ENCODE assay signal across 8 cellular contexts in the genomic region with DNA sequence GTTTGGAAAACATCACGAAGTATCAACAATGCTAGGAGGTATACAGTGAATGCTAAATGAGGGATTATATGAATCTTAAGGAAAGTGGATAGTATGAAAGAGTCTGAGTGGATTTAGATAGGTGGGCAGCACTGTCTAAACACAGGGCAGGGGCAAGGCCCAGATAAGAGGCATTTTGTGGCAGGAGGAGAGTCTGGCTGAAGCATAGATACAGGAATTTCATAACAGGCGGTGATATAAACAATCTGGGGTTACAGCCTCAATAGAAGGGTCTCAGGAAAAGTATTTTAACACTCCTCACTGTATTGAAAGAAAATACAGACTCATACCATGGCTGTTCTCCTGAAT.
DNase-seq lines count a peak whose midpoint lies in the region; ATAC-seq, FAIRE-seq and TF ChIP-seq lines count a peak whose summit lies in the region.

No MANE protein-coding gene starts in this region.

- no peaks in the 10 kb centered on the region for H3K9me3 Mint-ChIP-seq in endothelial cell (ENCODE audit: unreplicated experiment)

- CTCF ChIA-PET in SK-N-SH (lab: Yijun Ruan, JAX) = no interaction called here

- H3K27me3 ChIP-seq in SK-N-SH (ENCODE audit: insufficient read depth) = no peaks in the 10 kb centered on the region
- no peaks in the 10 kb centered on the region for H3K27me3 ChIP-seq in muscle layer of colon (ENCODE audit: control insufficient read depth in 1 of 2, insufficient read depth in 2 of 2, low read length in 2 of 2)
- H3K27me3 ChIP-seq in thyroid gland = no peaks in the 10 kb centered on the region

- TF ChIP-seq EP300 in SK-N-SH (IDR thresholded peaks at IDR 0.05; ENCODE audit: borderline replicate concordance in 1 of 2, low read depth in 1 of 2, low read length in 1 of 2) = no peak

- no peaks in the 10 kb centered on the region for H3K4me1 Mint-ChIP-seq in endothelial cell (ENCODE audit: unreplicated experiment)

- FAIRE-seq in GM12892 (lab: Jason Lieb, UNC) = no peak

- H3K4me1 ChIP-seq in SK-N-SH (ENCODE audit: control insufficient read depth in 1 of 2, insufficient read depth in 2 of 2, low read depth in 1 of 2, low read length in 1 of 2) (peaks cover 31 to 32% of the 10 kb centered on the region in 2 experiments), muscle layer of colon (ENCODE audit: insufficient read depth, low read length) (peaks cover 69% of the 10 kb centered on the region), thyroid gland (peaks cover 33 to 43% of the 10 kb centered on the region in 2 donors)

- no peak overlapping the region for H3K4me3 Mint-ChIP-seq in endothelial cell (ENCODE audit: unreplicated experiment)

- H3F3A ChIP-seq in SK-N-SH (replicated peaks; ENCODE audit: insufficient read depth) = peaks cover 32% of the 10 kb centered on the region

- DNase-seq in SK-N-SH (no peak), endothelial cell (ENCODE audit: low spot score) (no peak), thyroid gland (no peak), HUDEP-2 (lab: John Stamatoyannopoulos, UW; ENCODE audit: unreplicated experiment in 76 of 76) (no peak), GM12892 (ENCODE audit: insufficient read length) (no peak), GM03348 (ENCODE audit: low spot score) (no peak)

- H3K4me2 ChIP-seq in SK-N-SH = peak overlapping the region; percentile 49; the same call in 1 of the 2 replicates

- no peak overlapping the region for H2AFZ ChIP-seq in SK-N-SH (ENCODE audit: low read depth)

- H3K36me3 ChIP-seq in SK-N-SH (replicated peaks in 1 of 2; ENCODE audit: control insufficient read depth in 1 of 2, insufficient read depth in 2 of 2, low read length in 1 of 2) (peaks cover 0 to 8% of the 10 kb centered on the region in 2 experiments), muscle layer of colon (ENCODE audit: insufficient read depth, low read length) (no peaks in the 10 kb centered on the region), thyroid gland (no peaks in the 10 kb centered on the region)

- no peak for ATAC-seq in GM18502 (IDR thresholded peaks at IDR 0.05; ENCODE audit: poor library complexity, unreplicated experiment)

- H3K9me2 ChIP-seq in SK-N-SH = no peaks in the 10 kb centered on the region

- H4K20me1 ChIP-seq in SK-N-SH (ENCODE audit: insufficient read depth) = no peaks in the 10 kb centered on the region

- TF ChIP-seq POLR2A in thyroid gland (IDR thresholded peaks at IDR 0.05) (no peak), GM12892 (IDR thresholded peaks at IDR 0.05; ENCODE audit: low read depth, low read length) (no peak)

- peak overlapping the region; percentile 49 for H3K27ac Mint-ChIP-seq in endothelial cell (ENCODE audit: unreplicated experiment)

- H3K36me3 Mint-ChIP-seq in endothelial cell (ENCODE audit: low read depth, unreplicated experiment) = peaks cover 6% of the 10 kb centered on the region

- POLR2A ChIA-PET in SK-N-SH (lab: Yijun Ruan, JAX) = no interaction called here

- no peak for TF ChIP-seq RAD21 in SK-N-SH (IDR thresholded peaks at IDR 0.05; ENCODE audit: low read length)

- H3K9ac ChIP-seq in SK-N-SH (peak overlapping the region; percentile 29; the same call in 1 of the 2 replicates), muscle layer of colon (ENCODE audit: low read length) (peak overlapping the region; percentile 31)

- 68% methylated on average over 2 of the region's 2 CpGs for WGBS in SK-N-SH (ENCODE audit: low lambda C conversion rate)
- 86 to 94% methylated on average over 2 of the region's 2 CpGs for WGBS in thyroid gland, 2 donors

- intact Hi-C loops in thyroid gland (cut with DNase I) = loop anchor here (10.0 kb wide), 1 partner anchor 97 kb away; the partner anchor contains the start of gene PLPP1

- peaks cover 3% of the 10 kb centered on the region for H3K27me3 Mint-ChIP-seq in endothelial cell (ENCODE audit: unreplicated experiment)

- peak overlapping the region in 1 of 2 experiments; percentile 40; a peak in 1 of 4 replicates for H3K4me3 ChIP-seq in SK-N-SH (ENCODE audit: low read depth in 2 of 2, low read length in 1 of 2)
- H3K4me3 ChIP-seq in muscle layer of colon (ENCODE audit: low read depth in 1 of 2, low read length in 2 of 2) = no peak overlapping the region
- H3K4me3 ChIP-seq in thyroid gland (replicated peaks in 1 of 3) = no peak overlapping the region

- 0 out of 2 replicates have a peak, but pooled peaks cover 6% of the 10 kb centered on the region for H3K79me2 ChIP-seq in SK-N-SH (ENCODE audit: insufficient read depth)

- H3K27ac ChIP-seq in SK-N-SH (ENCODE audit: low read depth in 2 of 2, low read length in 1 of 2) = peak overlapping the region; percentile 78 to 90
- H3K27ac ChIP-seq in muscle layer of colon (ENCODE audit: low read depth, low read length) = peak overlapping the region; percentile 92
- H3K27ac ChIP-seq in thyroid gland = peak overlapping the region; percentile 75 to 90 (median 86)

- H3K9me3 ChIP-seq in SK-N-SH (no peaks in the 10 kb centered on the region), muscle layer of colon (ENCODE audit: low read length) (no peaks in the 10 kb centered on the region), thyroid gland (no peaks in the 10 kb centered on the region)

- TF ChIP-seq CTCF in SK-N-SH (IDR thresholded peaks at IDR 0.05) (no peak), endothelial cell (IDR thresholded peaks at IDR 0.05; ENCODE audit: unreplicated experiment) (no peak), thyroid gland (IDR thresholded peaks at IDR 0.05) (no peak)

TF ChIP-seq in SK-N-SH, 30 proteins besides CTCF, POLR2A, EP300 and RAD21:
- no peak for TF ChIP-seq EZH2phosphoT487 (IDR thresholded peaks at IDR 0.05; ENCODE audit: borderline replicate concordance, low read depth)
- no peak for TF ChIP-seq MEF2A (IDR thresholded peaks at IDR 0.05; ENCODE audit: borderline replicate concordance, low read depth)
- no peak for TF ChIP-seq RFX5 (IDR thresholded peaks at IDR 0.05; ENCODE audit: low read length)
- TF ChIP-seq, protein P1, sequence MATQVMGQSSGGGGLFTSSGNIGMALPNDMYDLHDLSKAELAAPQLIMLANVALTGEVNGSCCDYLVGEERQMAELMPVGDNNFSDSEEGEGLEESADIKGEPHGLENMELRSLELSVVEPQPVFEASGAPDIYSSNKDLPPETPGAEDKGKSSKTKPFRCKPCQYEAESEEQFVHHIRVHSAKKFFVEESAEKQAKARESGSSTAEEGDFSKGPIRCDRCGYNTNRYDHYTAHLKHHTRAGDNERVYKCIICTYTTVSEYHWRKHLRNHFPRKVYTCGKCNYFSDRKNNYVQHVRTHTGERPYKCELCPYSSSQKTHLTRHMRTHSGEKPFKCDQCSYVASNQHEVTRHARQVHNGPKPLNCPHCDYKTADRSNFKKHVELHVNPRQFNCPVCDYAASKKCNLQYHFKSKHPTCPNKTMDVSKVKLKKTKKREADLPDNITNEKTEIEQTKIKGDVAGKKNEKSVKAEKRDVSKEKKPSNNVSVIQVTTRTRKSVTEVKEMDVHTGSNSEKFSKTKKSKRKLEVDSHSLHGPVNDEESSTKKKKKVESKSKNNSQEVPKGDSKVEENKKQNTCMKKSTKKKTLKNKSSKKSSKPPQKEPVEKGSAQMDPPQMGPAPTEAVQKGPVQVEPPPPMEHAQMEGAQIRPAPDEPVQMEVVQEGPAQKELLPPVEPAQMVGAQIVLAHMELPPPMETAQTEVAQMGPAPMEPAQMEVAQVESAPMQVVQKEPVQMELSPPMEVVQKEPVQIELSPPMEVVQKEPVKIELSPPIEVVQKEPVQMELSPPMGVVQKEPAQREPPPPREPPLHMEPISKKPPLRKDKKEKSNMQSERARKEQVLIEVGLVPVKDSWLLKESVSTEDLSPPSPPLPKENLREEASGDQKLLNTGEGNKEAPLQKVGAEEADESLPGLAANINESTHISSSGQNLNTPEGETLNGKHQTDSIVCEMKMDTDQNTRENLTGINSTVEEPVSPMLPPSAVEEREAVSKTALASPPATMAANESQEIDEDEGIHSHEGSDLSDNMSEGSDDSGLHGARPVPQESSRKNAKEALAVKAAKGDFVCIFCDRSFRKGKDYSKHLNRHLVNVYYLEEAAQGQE (IDR thresholded peaks at IDR 0.05; ENCODE audit: low read depth, low read length) = no peak
- TF ChIP-seq GATA2 (CRISPR knock-in tag; IDR thresholded peaks at IDR 0.05) = no peak
- TF ChIP-seq NRF1 (IDR thresholded peaks at IDR 0.05; ENCODE audit: low read depth, low read length) = no peak
TF ChIP-seq in SK-N-SH: peak in this region for 0.
